ENCODE assay signal across 7 cellular contexts in the genomic region with DNA sequence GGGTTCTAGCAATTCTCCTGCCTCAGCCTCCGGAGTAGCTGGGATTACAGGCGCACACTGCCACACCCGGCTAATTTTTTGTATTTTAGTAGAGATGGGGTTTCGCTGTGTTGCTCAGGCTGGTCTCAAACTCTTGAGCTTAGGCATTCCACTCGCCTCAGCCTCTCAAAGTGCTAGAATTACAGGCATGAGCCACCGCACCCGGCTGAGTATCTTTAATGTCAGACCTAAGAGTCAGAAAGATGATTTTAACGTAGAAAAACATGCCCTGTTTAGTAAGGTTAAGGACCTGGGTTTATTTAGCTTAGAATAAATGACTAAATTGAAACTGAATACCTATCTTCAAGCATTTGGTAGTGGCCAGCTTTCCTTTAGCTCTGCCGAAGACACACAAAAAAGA.
DNase-seq lines count a peak whose midpoint lies in the region; ATAC-seq and TF ChIP-seq lines count a peak whose summit lies in the region.
"Not testable (repeated sequence)": the region's sequence is repeated elsewhere in the genome, so short reads cannot be mapped to it uniquely, and the experiment has no call there.

No MANE protein-coding gene starts in this region.

- not testable (repeated sequence) for H3K9me3 ChIP-seq in IMR-90 (ENCODE audit: control insufficient read depth, insufficient read depth, low read length); RWPE2 (ENCODE audit: severe bottlenecking); mammary epithelial cell (replicated peaks; ENCODE audit: insufficient read depth, low read length); esophagus (ENCODE audit: control insufficient read depth in 2 of 2, insufficient read depth in 1 of 2, low read depth in 1 of 2, low read length in 1 of 2); thoracic aorta

- CTCF ChIA-PET in IMR-90 (lab: Yijun Ruan, JAX); mammary epithelial cell (lab: Charles Lee; ENCODE audit: low non-redundant PET): not testable (repeated sequence)

- H3K27me3 Mint-ChIP-seq in osteocyte (ENCODE audit: unreplicated experiment), result not testable (repeated sequence)

- peaks cover 65% of the 10 kb centered on the region for H3K4me1 Mint-ChIP-seq in osteocyte (ENCODE audit: unreplicated experiment)

- H2AFZ ChIP-seq in IMR-90 (replicated peaks; ENCODE audit: low read length, poor library complexity), result not testable (repeated sequence)
- peak overlapping the region; percentile 19 for H2AFZ ChIP-seq in mammary epithelial cell (ENCODE audit: low read depth, low read length)

- intact Hi-C loops in IMR-90 (cut with micrococcal nuclease); mammary epithelial cell (cut with micrococcal nuclease): not testable (repeated sequence)

- H4K8ac ChIP-seq in IMR-90 (ENCODE audit: low read depth in 2 of 2, low read length in 2 of 2), result not testable (repeated sequence)

- not testable (repeated sequence) for H4K91ac ChIP-seq in IMR-90 (ENCODE audit: insufficient read depth, low read depth, low read length)

- H2BK15ac ChIP-seq in IMR-90 (ENCODE audit: low read depth, low read length), result not testable (repeated sequence)

- H3K18ac ChIP-seq in IMR-90 (ENCODE audit: low read depth, low read length), result peak overlapping the region; percentile 65; the same call in 1 of the 2 replicates

- H4K20me1 ChIP-seq in IMR-90 (ENCODE audit: insufficient read depth, low read length); mammary epithelial cell (ENCODE audit: insufficient read depth, low read length): not testable (repeated sequence)

- not testable (repeated sequence) for H3K9me1 ChIP-seq in IMR-90 (ENCODE audit: insufficient read depth, low read length)

- not testable (repeated sequence) for H3K9ac ChIP-seq in IMR-90 (ENCODE audit: low read depth, low read length); mammary epithelial cell (ENCODE audit: insufficient read depth, low read length)

- H3K4me1 ChIP-seq in IMR-90 (ENCODE audit: control insufficient read depth, insufficient read depth, low read length), result peaks cover 15% of the 10 kb centered on the region
- H3K4me1 ChIP-seq in RWPE2 (ENCODE audit: insufficient read depth, poor library complexity, severe bottlenecking), result peaks cover 41% of the 10 kb centered on the region
- H3K4me1 ChIP-seq in mammary epithelial cell (ENCODE audit: insufficient read depth, low read length), result peaks cover 48% of the 10 kb centered on the region
- H3K4me1 ChIP-seq in esophagus (ENCODE audit: control insufficient read depth in 2 of 2, insufficient read depth in 2 of 2, low read length in 1 of 2), result not testable (repeated sequence)
- peaks cover 37 to 91% of the 10 kb centered on the region in 2 donors for H3K4me1 ChIP-seq in thoracic aorta (ENCODE audit: control insufficient read depth in 1 of 2, low read depth in 2 of 2)

- H3K4me2 ChIP-seq in IMR-90 (ENCODE audit: low read depth, low read length), result not testable (repeated sequence)
- peak overlapping the region; percentile 16 for H3K4me2 ChIP-seq in mammary epithelial cell (ENCODE audit: insufficient read depth, low read depth, low read length)

- not testable (repeated sequence) for ATAC-seq in IMR-90 (ENCODE audit: low read depth); RWPE2 (ENCODE audit: low read depth); thoracic aorta (ENCODE audit: insufficient number of reproducible peaks, low FRiP score, low read depth)

- H2BK120ac ChIP-seq in IMR-90 (ENCODE audit: low read depth, low read length), result peak overlapping the region; percentile 95; the same call in 1 of the 2 replicates

- H3K56ac ChIP-seq in IMR-90 (ENCODE audit: extremely low read depth, insufficient read depth, low read length), result not testable (repeated sequence)

- H2BK20ac ChIP-seq in IMR-90 (ENCODE audit: low read depth, low read length), result peak overlapping the region; percentile 5; the same call in 1 of the 2 replicates

- WGBS in IMR-90 (ENCODE audit: extremely low coverage in 2 of 2, insufficient read length in 1 of 2), 2 experiments, result no CpG with 5 or more reads among the region's 9 CpGs
- 85% methylated on average over 9 of the region's 9 CpGs for WGBS in mammary epithelial cell (ENCODE audit: low coverage, missing lambda C conversion rate)
- WGBS in esophagus, 2 donors, result 63 to 80% methylated on average over 9 of the region's 9 CpGs

- in situ Hi-C loops in IMR-90 (cut with MboI; ENCODE audit: low sequenced_read_pairs); mammary epithelial cell (cut with MboI; ENCODE audit: low sequenced_read_pairs in 2 of 2): not testable (repeated sequence)

- not testable (repeated sequence) for H3K36me3 ChIP-seq in IMR-90 (ENCODE audit: control insufficient read depth, insufficient read depth, low read length); RWPE2 (ENCODE audit: low read depth); mammary epithelial cell (ENCODE audit: insufficient read depth, low read length); esophagus (ENCODE audit: control insufficient read depth in 2 of 2, insufficient read depth in 2 of 2, low read length in 1 of 2); thoracic aorta

- not testable (repeated sequence) for DNase-seq in IMR-90; RWPE2 (ENCODE audit: low spot score); mammary epithelial cell; osteocyte (ENCODE audit: extremely low spot score, unreplicated experiment); thoracic aorta (ENCODE audit: low spot score)
- DNase-seq in left kidney (ENCODE audit: low read depth, low spot score), result peak; percentile 51

- H3K36me3 Mint-ChIP-seq in osteocyte (ENCODE audit: unreplicated experiment), result not testable (repeated sequence)

- POLR2A ChIA-PET in IMR-90 (lab: Charles Lee; ENCODE audit: unreplicated experiment), result not testable (repeated sequence)

- H3K23ac ChIP-seq in IMR-90 (ENCODE audit: low read depth, low read length), result not testable (repeated sequence)

- H3K79me1 ChIP-seq in IMR-90 (ENCODE audit: low read depth in 1 of 2, low read length in 2 of 2), result not testable (repeated sequence)

- not testable (repeated sequence) for H3K14ac ChIP-seq in IMR-90 (replicated peaks; ENCODE audit: low read depth, low read length)

- H2BK5ac ChIP-seq in IMR-90 (ENCODE audit: low read depth, low read length, poor library complexity, severe bottlenecking), result not testable (repeated sequence)

- H3K4ac ChIP-seq in IMR-90 (ENCODE audit: low read depth, low read length), result peak overlapping the region; percentile 14; the same call in 1 of the 2 replicates

- not testable (repeated sequence) for H3K4me3 Mint-ChIP-seq in osteocyte (ENCODE audit: unreplicated experiment)

- H4K5ac ChIP-seq in IMR-90 (ENCODE audit: low read depth, low read length), result 0 out of 2 replicates have a peak overlapping the region, but pooled peaks have one; percentile 25

- not testable (repeated sequence) for H2AK9ac ChIP-seq in IMR-90 (replicated peaks; ENCODE audit: low read depth, low read length, poor library complexity)

- not testable (repeated sequence) for H3K27ac ChIP-seq in IMR-90 (ENCODE audit: insufficient read depth, low read length)
- H3K27ac ChIP-seq in RWPE2 (ENCODE audit: poor library complexity, severe bottlenecking) (peak overlapping the region; percentile 74), mammary epithelial cell (ENCODE audit: insufficient read depth, low read depth, low read length) (peak overlapping the region; percentile 48), esophagus (ENCODE audit: low read depth in 2 of 2, low read length in 1 of 2) (peak overlapping the region; percentile 47 to 67), thoracic aorta (peak overlapping the region; percentile 75 to 80)

- not testable (repeated sequence) for H2AK5ac ChIP-seq in IMR-90 (ENCODE audit: low read depth, low read length)

- TF ChIP-seq POLR2A in IMR-90 (IDR thresholded peaks at IDR 0.05; ENCODE audit: low read depth, low read length), result not testable (repeated sequence)

- dilution Hi-C loops in IMR-90 (cut with HindIII; ENCODE audit: low sequenced_read_pairs, unreplicated experiment); mammary epithelial cell (cut with HindIII; ENCODE audit: low sequenced_read_pairs): not testable (repeated sequence)

- not testable (repeated sequence) for H3K79me2 ChIP-seq in mammary epithelial cell (ENCODE audit: insufficient read depth, low read length)

- H3K9me3 Mint-ChIP-seq in osteocyte (ENCODE audit: unreplicated experiment), result not testable (repeated sequence)

- not testable (repeated sequence) for TF ChIP-seq CTCF in IMR-90 (conservative IDR thresholded peaks at IDR 0.05; ENCODE audit: low read depth, low read length); RWPE2 (IDR thresholded peaks at IDR 0.05; ENCODE audit: poor library complexity, severe bottlenecking); mammary epithelial cell (conservative IDR thresholded peaks at IDR 0.05 in 1 of 2, IDR thresholded peaks at IDR 0.05 in 1 of 2; ENCODE audit: extremely low read depth in 1 of 2, insufficient read depth in 1 of 2, low read depth in 1 of 2, low read length in 2 of 2); osteocyte (IDR thresholded peaks at IDR 0.05); thoracic aorta (IDR thresholded peaks at IDR 0.05)

- not testable (repeated sequence) for H3K27me3 ChIP-seq in IMR-90 (ENCODE audit: control insufficient read depth, insufficient read depth, low read length); RWPE2 (ENCODE audit: insufficient read depth, poor library complexity, severe bottlenecking); mammary epithelial cell (ENCODE audit: insufficient read depth, low read length); esophagus (ENCODE audit: control insufficient read depth in 1 of 2, insufficient read depth in 2 of 2, low read length in 2 of 2); thoracic aorta (replicated peaks; ENCODE audit: insufficient read depth)

- BruUV-seq in IMR-90 (replicated peaks; lab: Mats Ljungman, UMichigan); mammary epithelial cell (replicated peaks; lab: Mats Ljungman, UMichigan): not testable (repeated sequence)

- H3K4me3 ChIP-seq in IMR-90 (ENCODE audit: insufficient read depth, low read depth, low read length); RWPE2 (ENCODE audit: severe bottlenecking); mammary epithelial cell (replicated peaks in 1 of 3; ENCODE audit: insufficient read depth in 1 of 3, low read depth in 2 of 3, low read length in 3 of 3); esophagus (ENCODE audit: low read depth in 1 of 2, low read length in 2 of 2); thoracic aorta: not testable (repeated sequence)

- peak overlapping the region; percentile 96 for H3K27ac Mint-ChIP-seq in osteocyte (ENCODE audit: unreplicated experiment)

- TF ChIP-seq RAD21 in IMR-90 (IDR thresholded peaks at IDR 0.05; ENCODE audit: low read length), result not testable (repeated sequence)
